In genomic region chrX:132958086-132958703, GRCh38 we compare ENCODE assay signal across 9 cellular contexts. TPM values are rescaled to one million over a fixed set of nuclear protein-coding genes. Genes with fewer than 3 reads are reported as not detected.
A peak's percentile ranks its signal among the peaks of the same experiment; 100 is the strongest.
DNase-seq lines count a peak whose midpoint lies in the region; ATAC-seq, FAIRE-seq and TF ChIP-seq lines count a peak whose summit lies in the region.
"Had no signal": no experiment of that assay in that cellular context is flagged by ENCODE, and none has a peak within 500 bp of the region (broad histone marks: within the 10 kb centered on the region; RNA-seq: fewer than 3 reads in every experiment).

Gene HS6ST2, minus strand, starts transcription at chrX:132958629.

- ATAC-seq in left lung, result peak; percentile 57

- intact Hi-C loops in left lung (cut with DNase I) (no loop called here), tibial artery (cut with DNase I; ENCODE audit: low total_unique reads) (no loop called here)

- H3K36me3 ChIP-seq in left lung (no peaks in the 10 kb centered on the region), tibial artery (no peaks in the 10 kb centered on the region), small intestine (ENCODE audit: control insufficient read depth in 2 of 2, insufficient read depth in 2 of 2, low read length in 2 of 2) (no peaks in the 10 kb centered on the region)

- H3K4me3 ChIP-seq in astrocyte of the cerebellum (ENCODE audit: low read depth, low read length) (peak within 1 kb of the TSS; percentile 39), left lung (peak within 1 kb of the TSS; percentile 17 to 26), tibial artery (peak within 1 kb of the TSS; percentile 43 to 56), small intestine (ENCODE audit: low read depth in 1 of 2, low read length in 2 of 2) (no peak within 1 kb of the TSS)

- no peak within 1 kb of the TSS for H3K27ac Mint-ChIP-seq in activated T-cell treated with anti-CD3 and anti-CD28 coated beads, Interleukin-2, amount 50 U/mL, for 24 hours

- H3K4me1 Mint-ChIP-seq in activated T-cell treated with anti-CD3 and anti-CD28 coated beads, Interleukin-2, amount 50 U/mL, for 24 hours (ENCODE audit: low read depth), result peaks cover 8% of the 10 kb centered on the region

- peaks cover 71% of the 10 kb centered on the region for H3K27me3 Mint-ChIP-seq in activated T-cell treated with anti-CD3 and anti-CD28 coated beads, Interleukin-2, amount 50 U/mL, for 24 hours

- H3K27me3 ChIP-seq in left lung (peaks cover 33 to 54% of the 10 kb centered on the region in 2 donors), tibial artery (peaks cover 0 to 24% of the 10 kb centered on the region in 2 donors), small intestine (ENCODE audit: control insufficient read depth in 2 of 2, insufficient read depth in 2 of 2, low read length in 2 of 2) (peaks cover 3 to 6% of the 10 kb centered on the region in 2 donors)

- H3K27ac ChIP-seq in left lung (no peak within 1 kb of the TSS), tibial artery (no peak within 1 kb of the TSS), small intestine (ENCODE audit: low read depth in 1 of 2, low read length in 1 of 2) (no peak within 1 kb of the TSS)
- H3K27ac ChIP-seq: epithelial cell of prostate had no signal

- peak; percentile 40 for DNase-seq in activated T-cell treated with anti-CD3 and anti-CD28 coated beads, Interleukin-2, amount 50 U/mL, for 24 hours
- DNase-seq in activated T-cell treated with anti-CD3 and anti-CD28 coated beads for 4 hours (no peak), astrocyte of the cerebellum (ENCODE audit: low read depth) (no peak), left lung (no peak), tibial artery (no peak), NCI-H187 (lab: John Stamatoyannopoulos, UW) (no peak), A172 (ENCODE audit: low spot score) (no peak), small intestine (no peak)

- H3K9me3 ChIP-seq in left lung (no peaks in the 10 kb centered on the region), tibial artery (no peaks in the 10 kb centered on the region), small intestine (ENCODE audit: control insufficient read depth, low read depth) (no peaks in the 10 kb centered on the region)

- no peaks in the 10 kb centered on the region for H3K36me3 Mint-ChIP-seq in activated T-cell treated with anti-CD3 and anti-CD28 coated beads, Interleukin-2, amount 50 U/mL, for 24 hours (ENCODE audit: low read depth)

- no peak for FAIRE-seq in small intestine (lab: Jason Lieb, UNC)

- TF ChIP-seq CTCF in astrocyte of the cerebellum (IDR thresholded peaks at IDR 0.05; ENCODE audit: low read depth, low read length, missing control alignments) (no peak), left lung (IDR thresholded peaks at IDR 0.05) (no peak), tibial artery (IDR thresholded peaks at IDR 0.05) (no peak)

- peaks cover 0 to 14% of the 10 kb centered on the region in 2 donors for H3K4me1 ChIP-seq in left lung
- H3K4me1 ChIP-seq in tibial artery, result peaks cover 0 to 23% (median 10%) of the 10 kb centered on the region in 4 donors
- no peaks in the 10 kb centered on the region for H3K4me1 ChIP-seq in small intestine (ENCODE audit: control insufficient read depth in 2 of 2, insufficient read depth in 1 of 2, low read depth in 1 of 2, low read length in 1 of 2)

- peak within 1 kb of the TSS; percentile 48 for H3K4me3 Mint-ChIP-seq in activated T-cell treated with anti-CD3 and anti-CD28 coated beads, Interleukin-2, amount 50 U/mL, for 24 hours

- in situ Hi-C loops in astrocyte of the cerebellum (cut with HindIII; ENCODE audit: low sequenced_read_pairs), result no loop called here

- H3K9me3 Mint-ChIP-seq in activated T-cell treated with anti-CD3 and anti-CD28 coated beads, Interleukin-2, amount 50 U/mL, for 24 hours, result no peaks in the 10 kb centered on the region

- 2 to 37% (median 7%) methylated on average over 33 to 63 of the region's 63 CpGs for WGBS in small intestine, 3 donors

RNA-seq across cellular contexts. Expression of gene HS6ST2, which starts in this region (rescaled TPM):
- 1 to 10 TPM; 1.0 to 6.9 TPM for total RNA-seq in left lung
- total RNA-seq in A172 (2014; rRNA removed; shearing (Covaris generic)), result not detected in 2 replicates
- polyA plus RNA-seq in small intestine, result under 1 TPM in 1 of 3 donors, not detected in 2; 0.12 TPM

Comparison
In these comparisons a context has a peak if more than half of its experiments do, and no peak if none do; other contexts are left out.
1. H3K4me3 ChIP-seq: peak in astrocyte of the cerebellum (single experiment), left lung (2 of 2) and tibial artery (2 of 2); none in small intestine (0 of 2).